10 cellular contexts compared by ENCODE assay signal in genomic region chr18:77749189-77749588, GRCh38.
DNase-seq lines count a peak whose midpoint lies in the region; TF ChIP-seq lines count a peak whose summit lies in the region.
"Had no signal": no experiment of that assay in that cellular context is flagged by ENCODE, and none has a peak within 500 bp of the region (broad histone marks: within the 10 kb centered on the region; RNA-seq: fewer than 3 reads in every experiment).

No MANE protein-coding gene starts in this region.

- no peaks in the 10 kb centered on the region for H3K36me3 Mint-ChIP-seq in Caco-2 (ENCODE audit: insufficient read depth, unreplicated experiment)
- H3K36me3 Mint-ChIP-seq: T-cell had no signal

- peaks cover 7% of the 10 kb centered on the region for H3K9me3 Mint-ChIP-seq in Caco-2 (ENCODE audit: unreplicated experiment)
- H3K9me3 Mint-ChIP-seq: T-cell had no signal

- WGBS in trophoblast cell (ENCODE audit: extremely low coverage, insufficient coverage, insufficient read length): no CpG with 5 or more reads among the region's 7 CpGs

- no peak overlapping the region for H3K27ac ChIP-seq in PC-9
- no peak overlapping the region for H3K27ac ChIP-seq in trophoblast cell (ENCODE audit: low read depth, low read length)
- no peak overlapping the region for H3K27ac ChIP-seq in effector memory CD4-positive, alpha-beta T cell (ENCODE audit: insufficient read depth, low read length, poor library complexity, severe bottlenecking)

- no peaks in the 10 kb centered on the region for H3K4me1 Mint-ChIP-seq in Caco-2 (ENCODE audit: low read depth, unreplicated experiment)
- H3K4me1 Mint-ChIP-seq: T-cell had no signal

- TF ChIP-seq CTCF in Caco-2 (IDR thresholded peaks at IDR 0.05; ENCODE audit: insufficient read depth in 1 of 2, low read depth in 1 of 2, low read length in 1 of 2, severe bottlenecking in 1 of 2, unreplicated experiment in 1 of 2) (peak; percentile 10 to 12), GM13976 (IDR thresholded peaks at IDR 0.05; ENCODE audit: borderline replicate concordance, control extremely low read depth, extremely low read depth, insufficient read depth, missing control alignments) (peak; percentile 23), PC-9 (conservative IDR thresholded peaks at IDR 0.05) (peak; percentile 66)

- no peak overlapping the region for H3K14ac ChIP-seq in trophoblast cell (ENCODE audit: low read length)

- H3K9ac ChIP-seq in trophoblast cell (ENCODE audit: low read length): no peak overlapping the region

- intact Hi-C loops in Caco-2 (cut with micrococcal nuclease; ENCODE audit: unreplicated experiment): no loop called here
- intact Hi-C loops in PC-9 (cut with micrococcal nuclease; ENCODE audit: unreplicated experiment): no loop called here

- no peak overlapping the region for H3K18ac ChIP-seq in trophoblast cell (ENCODE audit: low read length)

- H3K27me3 ChIP-seq in Caco-2 (replicated peaks; ENCODE audit: control insufficient read depth, insufficient read depth, low read length): no peaks in the 10 kb centered on the region
- H3K27me3 ChIP-seq in PC-9 (ENCODE audit: insufficient read depth, low read depth): peaks cover 51% of the 10 kb centered on the region
- H3K27me3 ChIP-seq in trophoblast cell (ENCODE audit: insufficient read depth, low read length): no peaks in the 10 kb centered on the region
- no peaks in the 10 kb centered on the region for H3K27me3 ChIP-seq in effector memory CD4-positive, alpha-beta T cell (replicated peaks; ENCODE audit: control insufficient read depth, insufficient read depth, low read length, poor library complexity, severe bottlenecking)

- H2AK5ac ChIP-seq in trophoblast cell (ENCODE audit: low read length): no peak overlapping the region

- POLR2A ChIA-PET in Caco-2 (lab: Charles Lee) (no interaction called here), PC-9 (lab: Charles Lee; ENCODE audit: unreplicated experiment) (no interaction called here)

- H3K27me3 Mint-ChIP-seq in Caco-2 (ENCODE audit: insufficient read depth, unreplicated experiment): peaks cover 11% of the 10 kb centered on the region

- no peaks in the 10 kb centered on the region for H3K79me2 ChIP-seq in PC-9 (ENCODE audit: low read depth)
- H3K79me2 ChIP-seq in trophoblast cell (ENCODE audit: control insufficient read depth, insufficient read depth, low read length, poor library complexity): no peaks in the 10 kb centered on the region

- no peak overlapping the region for H4K91ac ChIP-seq in trophoblast cell (ENCODE audit: low read depth, low read length)

- no peaks in the 10 kb centered on the region for H3F3A ChIP-seq in PC-9 (ENCODE audit: insufficient read depth, low read depth)

- DNase-seq in Caco-2 (peak in 1 of 2 experiments; percentile 1), GM13976 (ENCODE audit: low spot score) (no peak), PC-9 (peak in 1 of 2 experiments; percentile 2), iPS-NIHi7 (ENCODE audit: extremely low spot score) (peak; percentile 49), trophoblast cell (no peak), foreskin melanocyte (no peak)
- no peak for DNase-seq in activated CD4-positive, CD25-positive, alpha-beta regulatory T cell treated with anti-CD3 and anti-CD28 coated beads, Interleukin-2, amount 50 U/mL, for 72 hours
- DNase-seq in effector memory CD4-positive, alpha-beta T cell: no peak
- DNase-seq: activated effector memory CD4-positive, alpha-beta T cell treated with Interleukin-2 at 50 U/mL for 16 hours; T-cell had no signal

- no peak overlapping the region for H2BK5ac ChIP-seq in trophoblast cell (ENCODE audit: low read depth, low read length, poor library complexity)

- H3K23ac ChIP-seq in trophoblast cell (ENCODE audit: low read length): no peak overlapping the region

- H4K8ac ChIP-seq in trophoblast cell (ENCODE audit: low read depth, low read length): no peak overlapping the region

- H2AFZ ChIP-seq in PC-9 (no peak overlapping the region), trophoblast cell (ENCODE audit: insufficient read depth, low read length, poor library complexity) (no peak overlapping the region)

- no peak overlapping the region for H3K4me3 ChIP-seq in Caco-2 (ENCODE audit: low read depth, low read length)
- no peak overlapping the region for H3K4me3 ChIP-seq in PC-9
- no peak overlapping the region for H3K4me3 ChIP-seq in trophoblast cell (ENCODE audit: low read depth, low read length)
- no peak overlapping the region for H3K4me3 ChIP-seq in effector memory CD4-positive, alpha-beta T cell (ENCODE audit: insufficient read depth, low read depth, low read length, poor library complexity, severe bottlenecking)

- H3K4me2 ChIP-seq in PC-9 (no peak overlapping the region), trophoblast cell (ENCODE audit: low read length) (no peak overlapping the region)

- no peak overlapping the region for H3K4me3 Mint-ChIP-seq in Caco-2 (ENCODE audit: unreplicated experiment)
- H3K4me3 Mint-ChIP-seq: T-cell had no signal

- CTCF ChIA-PET in Caco-2 (lab: Charles Lee) (no interaction called here), PC-9 (lab: Charles Lee) (no interaction called here)

- H4K20me1 ChIP-seq in PC-9 (ENCODE audit: insufficient read depth): no peaks in the 10 kb centered on the region

- no peaks in the 10 kb centered on the region for H3K4me1 ChIP-seq in Caco-2
- no peaks in the 10 kb centered on the region for H3K4me1 ChIP-seq in PC-9 (replicated peaks; ENCODE audit: insufficient read depth)
- H3K4me1 ChIP-seq in trophoblast cell (ENCODE audit: control insufficient read depth in 1 of 2, insufficient read depth in 2 of 2, low read length in 2 of 2): no peaks in the 10 kb centered on the region
- H3K4me1 ChIP-seq in effector memory CD4-positive, alpha-beta T cell (ENCODE audit: control insufficient read depth, insufficient read depth, low read length, poor library complexity, severe bottlenecking): no peaks in the 10 kb centered on the region

- no peak overlapping the region for H2BK120ac ChIP-seq in trophoblast cell (ENCODE audit: insufficient read depth, low read length, poor library complexity)

- H3K9me2 ChIP-seq in PC-9 (ENCODE audit: insufficient read depth): no peaks in the 10 kb centered on the region

- H3K9me3 ChIP-seq in Caco-2 (no peaks in the 10 kb centered on the region), PC-9 (ENCODE audit: insufficient read depth, low read depth) (no peaks in the 10 kb centered on the region), trophoblast cell (ENCODE audit: insufficient read depth, low read depth, low read length) (peaks cover 2% of the 10 kb centered on the region)
- H3K9me3 ChIP-seq in effector memory CD4-positive, alpha-beta T cell (ENCODE audit: control insufficient read depth, low read length): no peaks in the 10 kb centered on the region

- no peaks in the 10 kb centered on the region for H3K36me3 ChIP-seq in Caco-2 (ENCODE audit: control insufficient read depth, insufficient read depth, low read length)
- H3K36me3 ChIP-seq in PC-9 (ENCODE audit: low read depth): no peaks in the 10 kb centered on the region
- no peaks in the 10 kb centered on the region for H3K36me3 ChIP-seq in trophoblast cell (ENCODE audit: control insufficient read depth in 1 of 2, insufficient read depth in 2 of 2, low read length in 2 of 2)
- H3K36me3 ChIP-seq in effector memory CD4-positive, alpha-beta T cell (ENCODE audit: control insufficient read depth, insufficient read depth, low read length): no peaks in the 10 kb centered on the region

- H3K27ac Mint-ChIP-seq in Caco-2 (ENCODE audit: unreplicated experiment): no peak overlapping the region
- H3K27ac Mint-ChIP-seq: T-cell had no signal

- in situ Hi-C loops in GM13976 (cut with MboI; ENCODE audit: low sequenced_read_pairs, unreplicated experiment): no loop called here

- H3K79me1 ChIP-seq in trophoblast cell (ENCODE audit: low read length): no peaks in the 10 kb centered on the region

- BruUV-seq in Caco-2 (replicated peaks; lab: Mats Ljungman, UMichigan) (no TSS peak), PC-9 (replicated peaks; lab: Mats Ljungman, UMichigan) (no TSS peak)

- no peak overlapping the region for H2BK12ac ChIP-seq in trophoblast cell (ENCODE audit: low read length)

- no peak overlapping the region for H3K4ac ChIP-seq in trophoblast cell (ENCODE audit: low read depth, low read length)

- no peak overlapping the region for H4K12ac ChIP-seq in trophoblast cell (ENCODE audit: low read depth, low read length)

Comparison
In these comparisons a context has a peak if more than half of its experiments do, and no peak if none do; other contexts are left out.
1. CTCF ChIP-seq: peak in every context shown above with its lines; median percentile 66 in PC-9; 23 in GM13976; 11 in Caco-2.